In the genomic region with DNA sequence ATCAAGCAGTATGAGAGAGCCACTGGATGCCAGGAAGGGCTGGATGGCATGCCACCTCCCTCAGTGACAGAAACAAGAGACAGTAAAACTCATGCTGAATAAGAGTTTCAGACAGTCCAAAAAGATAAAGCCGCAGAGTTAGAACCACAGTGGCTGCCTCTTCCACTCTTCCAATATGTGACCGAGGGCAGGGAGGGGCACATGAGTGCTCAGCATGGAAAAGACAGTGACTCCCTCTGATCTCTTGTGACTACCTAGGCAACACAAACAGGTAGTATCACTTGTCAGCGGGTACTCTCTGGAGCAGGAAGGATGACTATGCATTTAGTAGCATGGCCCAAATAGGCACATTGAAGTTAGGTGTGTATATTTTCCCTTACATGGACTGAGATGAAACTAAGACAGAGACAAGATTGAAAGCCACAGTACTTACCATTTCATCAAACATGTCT, we compare ENCODE assay signal across 14 cellular contexts.
"Had no signal": no experiment of that assay in that cellular context is flagged by ENCODE, and none has a peak within 500 bp of the region (broad histone marks: within the 10 kb centered on the region; RNA-seq: fewer than 3 reads in every experiment).

No MANE protein-coding gene starts in this region.

- H3K4me3 ChIP-seq: lung had no signal

- H3K27me3 Mint-ChIP-seq: activated CD4-positive, alpha-beta memory T cell treated with anti-CD3 and anti-CD28 coated beads for 36 hours; activated naive CD4-positive, alpha-beta T cell treated with anti-CD3 and anti-CD28 coated beads, Interleukin-2, amount 10 ng/mL, durations not matched to agents 7 days and 5 days; central memory CD8-positive, alpha-beta T cell; dendritic cell treated with granulocyte-macrophage colony-stimulating factor and Interleukin-4, amounts not matched to agents 40 ng/mL and 50 ng/mL, for 4 days had no signal

- H3K27ac Mint-ChIP-seq: activated CD4-positive, alpha-beta memory T cell treated with anti-CD3 and anti-CD28 coated beads for 36 hours; activated naive CD4-positive, alpha-beta T cell treated with anti-CD3 and anti-CD28 coated beads, Interleukin-2, amount 10 ng/mL, durations not matched to agents 7 days and 5 days; activated T-helper 1 cell treated with anti-CD3 and anti-CD28 coated beads, Interleukin-12 subunit alpha, Interleukin-12 subunit beta, Interleukin-2, Interleukin-4 antibody, amounts not matched to agents 30 ng/mL and 10 ng/mL and 1 ng/mL, durations not matched to agents 14 hours and 24 hours and 36 hours; dendritic cell treated with granulocyte-macrophage colony-stimulating factor and Interleukin-4, amounts not matched to agents 40 ng/mL and 50 ng/mL, for 4 days; naive B cell had no signal

- H3K36me3 Mint-ChIP-seq: activated CD4-positive, alpha-beta memory T cell treated with anti-CD3 and anti-CD28 coated beads for 36 hours; activated naive CD4-positive, alpha-beta T cell treated with anti-CD3 and anti-CD28 coated beads, Interleukin-2, amount 10 ng/mL, durations not matched to agents 7 days and 5 days; naive B cell had no signal

- DNase-seq: activated CD4-positive, alpha-beta memory T cell treated with anti-CD3 and anti-CD28 coated beads for 36 hours; activated CD4-positive, CD25-positive, alpha-beta regulatory T cell treated with anti-CD3 and anti-CD28 coated beads, Interleukin-2, amount 50 U/mL, for 72 hours; activated naive CD4-positive, alpha-beta T cell treated with anti-CD3 and anti-CD28 coated beads, Interleukin-2, amount 10 ng/mL, durations not matched to agents 7 days and 5 days; erythroblast; hypothalamus; midbrain; naive B cell; right cardiac atrium; stimulated activated CD4-positive, alpha-beta T cell treated with anti-CD3 and anti-CD28 coated beads, Interleukin-12 subunit alpha, Interleukin-12 subunit beta, amount 100 ng/mL, for 4 hours; stimulated activated naive CD8-positive, alpha-beta T cell treated with anti-CD3 and anti-CD28 coated beads, Interleukin-15, Interleukin-2, amounts not matched to agents 100 U/mL and 50 U/mL, for 24 hours had no signal

- H3K9me3 Mint-ChIP-seq: activated CD4-positive, alpha-beta memory T cell treated with anti-CD3 and anti-CD28 coated beads for 36 hours; activated naive CD4-positive, alpha-beta T cell treated with anti-CD3 and anti-CD28 coated beads, Interleukin-2, amount 10 ng/mL, durations not matched to agents 7 days and 5 days; central memory CD8-positive, alpha-beta T cell; dendritic cell treated with granulocyte-macrophage colony-stimulating factor and Interleukin-4, amounts not matched to agents 40 ng/mL and 50 ng/mL, for 4 days had no signal

- ATAC-seq: right cardiac atrium; stimulated activated naive CD8-positive, alpha-beta T cell treated with anti-CD3 and anti-CD28 coated beads, Interleukin-15, Interleukin-2, amounts not matched to agents 100 U/mL and 50 U/mL, for 24 hours had no signal

- H3K4me3 Mint-ChIP-seq: activated CD4-positive, alpha-beta memory T cell treated with anti-CD3 and anti-CD28 coated beads for 36 hours; activated naive CD4-positive, alpha-beta T cell treated with anti-CD3 and anti-CD28 coated beads, Interleukin-2, amount 10 ng/mL, durations not matched to agents 7 days and 5 days; activated T-helper 1 cell treated with anti-CD3 and anti-CD28 coated beads, Interleukin-12 subunit alpha, Interleukin-12 subunit beta, Interleukin-2, Interleukin-4 antibody, amounts not matched to agents 30 ng/mL and 10 ng/mL and 1 ng/mL, durations not matched to agents 14 hours and 24 hours and 36 hours; central memory CD8-positive, alpha-beta T cell; dendritic cell treated with granulocyte-macrophage colony-stimulating factor and Interleukin-4, amounts not matched to agents 40 ng/mL and 50 ng/mL, for 4 days; naive B cell had no signal

- H3K4me1 Mint-ChIP-seq: activated naive CD4-positive, alpha-beta T cell treated with anti-CD3 and anti-CD28 coated beads, Interleukin-2, amount 10 ng/mL, durations not matched to agents 7 days and 5 days; central memory CD8-positive, alpha-beta T cell; naive B cell had no signal
